In the genomic region with DNA sequence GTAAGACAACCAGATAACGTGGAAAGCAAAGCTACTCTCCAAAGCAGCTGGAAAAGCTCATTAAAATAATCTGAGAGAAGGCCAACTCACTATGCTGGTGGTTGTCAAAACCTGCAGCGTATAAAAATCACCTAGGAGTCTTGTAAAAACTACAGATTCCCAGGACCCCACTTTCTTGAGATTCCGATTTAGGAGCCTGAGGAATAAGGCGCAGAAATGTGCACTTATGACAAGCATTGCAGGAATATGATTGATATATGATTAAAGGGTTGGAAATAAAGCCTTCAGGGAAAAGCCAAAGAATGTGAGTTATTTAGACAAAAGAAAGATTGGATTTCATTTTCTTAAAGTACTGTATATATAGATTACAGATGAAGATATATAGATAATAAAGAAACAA, we compare ENCODE assay signal across 24 cellular contexts.
"Had no signal": no experiment of that assay in that cellular context is flagged by ENCODE, and none has a peak within 500 bp of the region (broad histone marks: within the 10 kb centered on the region; RNA-seq: fewer than 3 reads in every experiment).

No MANE protein-coding gene starts in this region.

- H3K27me3 Mint-ChIP-seq: dendritic cell treated with granulocyte-macrophage colony-stimulating factor and Interleukin-4, amounts not matched to agents 40 ng/mL and 50 ng/mL, for 4 days; effector memory CD8-positive, alpha-beta T cell had no signal

- H3K9me3 Mint-ChIP-seq: dendritic cell treated with granulocyte-macrophage colony-stimulating factor and Interleukin-4, amounts not matched to agents 40 ng/mL and 50 ng/mL, for 4 days; effector memory CD8-positive, alpha-beta T cell; endodermal cell had no signal

- H3K36me3 ChIP-seq: colonic mucosa, esophagus muscularis mucosa, esophagus squamous epithelium, gastrocnemius medialis, gastroesophageal sphincter, heart left ventricle, heart right ventricle had no signal

- H3K27ac Mint-ChIP-seq: dendritic cell treated with granulocyte-macrophage colony-stimulating factor and Interleukin-4, amounts not matched to agents 40 ng/mL and 50 ng/mL, for 4 days; effector memory CD8-positive, alpha-beta T cell; endodermal cell had no signal

- DNase-seq: colonic mucosa; cortex of kidney; dermis blood vessel endothelial cell; dorsolateral prefrontal cortex; effector CD4-positive, alpha-beta T cell; effector CD8-positive, alpha-beta T cell; effector memory CD4-positive, alpha-beta T cell; effector memory CD8-positive, alpha-beta T cell; endodermal cell; erythroblast; esophagus squamous epithelium; foreskin fibroblast; foreskin keratinocyte; foreskin melanocyte; glutamatergic neuron; head of caudate nucleus; heart left ventricle; heart right ventricle had no signal

- H3K4me3 ChIP-seq: colonic mucosa, coronary artery, dorsolateral prefrontal cortex, esophagus muscularis mucosa, esophagus squamous epithelium, gastrocnemius medialis, gastroesophageal sphincter, heart left ventricle, heart right ventricle had no signal

- H3K4me3 Mint-ChIP-seq: dendritic cell treated with granulocyte-macrophage colony-stimulating factor and Interleukin-4, amounts not matched to agents 40 ng/mL and 50 ng/mL, for 4 days; effector memory CD8-positive, alpha-beta T cell; endodermal cell had no signal

- H3K9me3 ChIP-seq: colonic mucosa, esophagus muscularis mucosa, esophagus squamous epithelium, gastrocnemius medialis, gastroesophageal sphincter, heart left ventricle, heart right ventricle had no signal

- H3K4me1 ChIP-seq: colonic mucosa, foreskin keratinocyte, gastroesophageal sphincter had no signal

- H3K27ac ChIP-seq: colonic mucosa, coronary artery, dorsolateral prefrontal cortex, epithelial cell of prostate, esophagus muscularis mucosa, esophagus squamous epithelium, foreskin keratinocyte, gastrocnemius medialis, gastroesophageal sphincter, heart left ventricle, heart right ventricle had no signal

- H3K27me3 ChIP-seq: colonic mucosa, esophagus muscularis mucosa, esophagus squamous epithelium, foreskin keratinocyte, gastrocnemius medialis, gastroesophageal sphincter, heart left ventricle, heart right ventricle had no signal
